25 cellular contexts compared by ENCODE assay signal in the genomic region with DNA sequence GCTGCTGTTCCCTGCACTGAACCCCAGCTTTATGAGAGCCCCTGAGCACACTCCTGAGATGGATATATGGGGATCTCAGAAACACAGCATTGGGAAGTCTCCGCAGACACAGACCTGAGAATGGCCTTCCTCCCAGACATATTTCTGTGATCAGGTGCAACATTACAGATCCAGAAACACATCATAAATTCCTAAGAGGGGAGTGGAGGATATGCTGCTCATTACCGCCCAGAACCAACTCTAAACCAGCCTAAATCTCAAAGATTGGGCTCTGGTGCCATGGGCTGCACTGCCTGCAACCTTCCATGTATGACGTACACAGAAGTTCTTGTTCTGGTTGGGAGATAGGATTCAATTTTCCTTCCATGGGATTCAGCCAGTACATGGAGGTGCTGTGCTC.
"Had no signal": no experiment of that assay in that cellular context is flagged by ENCODE, and none has a peak within 500 bp of the region (broad histone marks: within the 10 kb centered on the region; RNA-seq: fewer than 3 reads in every experiment).

No MANE protein-coding gene starts in this region.

- H3K27me3 ChIP-seq: brain microvascular endothelial cell, dorsolateral prefrontal cortex, heart left ventricle, thyroid gland had no signal

- H3K27ac Mint-ChIP-seq: activated CD8-positive, alpha-beta T cell treated with anti-CD3 and anti-CD28 coated beads, Interleukin-2, amount 10 ng/mL, durations not matched to agents 7 days and 5 days; activated naive CD4-positive, alpha-beta T cell treated with anti-CD3 and anti-CD28 coated beads, Interleukin-2, amount 50 U/mL, for 72 hours; activated T-helper 17 cell treated with anti-CD3 and anti-CD28 coated beads, Interleukin-2, amount 50 U/mL, for 72 hours; effector memory CD8-positive, alpha-beta T cell; natural killer cell treated with Interleukin-12 subunit alpha and Interleukin-12 subunit beta and Interleukin-15 and Interleukin-18, amount 100 ng/mL, for 72 hours had no signal

- FAIRE-seq: colon, endothelial cell of umbilical vein, kidney, small intestine, TTC549, urothelium cell line had no signal

- H3K4me3 Mint-ChIP-seq: activated CD8-positive, alpha-beta T cell treated with anti-CD3 and anti-CD28 coated beads, Interleukin-2, amount 10 ng/mL, durations not matched to agents 7 days and 5 days; activated T-helper 17 cell treated with anti-CD3 and anti-CD28 coated beads, Interleukin-2, amount 50 U/mL, for 72 hours; effector memory CD8-positive, alpha-beta T cell; natural killer cell treated with Interleukin-12 subunit alpha and Interleukin-12 subunit beta and Interleukin-15 and Interleukin-18, amount 100 ng/mL, for 72 hours had no signal

- H3K4me1 Mint-ChIP-seq: activated T-helper 17 cell treated with anti-CD3 and anti-CD28 coated beads, Interleukin-2, amount 50 U/mL, for 72 hours had no signal

- H3K27ac ChIP-seq: brain microvascular endothelial cell, dorsolateral prefrontal cortex, heart left ventricle, lower lobe of right lung, thyroid gland had no signal

- H3K4me3 ChIP-seq: dorsolateral prefrontal cortex, heart left ventricle, lower lobe of right lung, thyroid gland had no signal

- H3K9me3 Mint-ChIP-seq: activated naive CD4-positive, alpha-beta T cell treated with anti-CD3 and anti-CD28 coated beads, Interleukin-2, amount 50 U/mL, for 72 hours; activated T-helper 17 cell treated with anti-CD3 and anti-CD28 coated beads, Interleukin-2, amount 50 U/mL, for 72 hours; effector memory CD8-positive, alpha-beta T cell; natural killer cell treated with Interleukin-12 subunit alpha and Interleukin-12 subunit beta and Interleukin-15 and Interleukin-18, amount 100 ng/mL, for 72 hours had no signal

- H3K9me3 ChIP-seq: heart left ventricle, lower lobe of right lung, thyroid gland had no signal

- H3K27me3 Mint-ChIP-seq: activated T-helper 17 cell treated with anti-CD3 and anti-CD28 coated beads, Interleukin-2, amount 50 U/mL, for 72 hours had no signal

- DNase-seq: activated CD4-positive, alpha-beta T cell treated with anti-CD3 and anti-CD28 coated beads for 1 hour; activated CD4-positive, alpha-beta T cell treated with anti-CD3 and anti-CD28 coated beads, Interleukin-2, amount 50 U/mL, for 1 hour; activated CD8-positive, alpha-beta T cell treated with anti-CD3 and anti-CD28 coated beads, Interleukin-2, amount 10 ng/mL, durations not matched to agents 7 days and 5 days; aorta; brain microvascular endothelial cell; caudate nucleus; dorsolateral prefrontal cortex; effector memory CD8-positive, alpha-beta T cell; heart left ventricle; kidney; lower lobe of right lung; small intestine; stimulated activated CD4-positive, alpha-beta T cell treated with anti-CD3 and anti-CD28 coated beads, Interleukin-4, amount 100 ng/mL, for 24 hours; stimulated activated naive CD4-positive, alpha-beta T cell treated with Interleukin-2 at 50 U/mL for 16 hours; T-helper 1 cell; thyroid gland had no signal

- H3K36me3 ChIP-seq: brain microvascular endothelial cell, heart left ventricle, lower lobe of right lung, thyroid gland had no signal

- H3K36me3 Mint-ChIP-seq: natural killer cell treated with Interleukin-12 subunit alpha and Interleukin-12 subunit beta and Interleukin-15 and Interleukin-18, amount 100 ng/mL, for 72 hours had no signal

- ATAC-seq: activated CD8-positive, alpha-beta T cell treated with anti-CD3 and anti-CD28 coated beads, Interleukin-2, amount 10 ng/mL, durations not matched to agents 7 days and 5 days; activated naive CD4-positive, alpha-beta T cell treated with anti-CD3 and anti-CD28 coated beads, Interleukin-2, amount 50 U/mL, for 72 hours; activated T-helper 17 cell treated with anti-CD3 and anti-CD28 coated beads, Interleukin-2, amount 50 U/mL, for 72 hours; effector memory CD8-positive, alpha-beta T cell; heart left ventricle; left lobe of liver; lower lobe of right lung; natural killer cell treated with Interleukin-12 subunit alpha and Interleukin-12 subunit beta and Interleukin-15 and Interleukin-18, amount 100 ng/mL, for 72 hours; sciatic nerve had no signal
